In genomic region chr14:63896278-63896720, GRCh38 we compare ENCODE assay signal across 9 cellular contexts. TPM values are rescaled to one million over a fixed set of nuclear protein-coding genes. Genes with fewer than 3 reads are reported as not detected.
A peak's percentile ranks its signal among the peaks of the same experiment; 100 is the strongest.
DNase-seq lines count a peak whose midpoint lies in the region; ATAC-seq and TF ChIP-seq lines count a peak whose summit lies in the region.
"Had no signal": no experiment of that assay in that cellular context is flagged by ENCODE, and none has a peak within 500 bp of the region (broad histone marks: within the 10 kb centered on the region; RNA-seq: fewer than 3 reads in every experiment).

No MANE protein-coding gene starts in this region.

- intact Hi-C loops in stomach (cut with DNase I; ENCODE audit: low total_unique reads): no loop called here
- intact Hi-C loops in activated CD4-positive, alpha-beta T cell treated with anti-CD3 and anti-CD28 coated beads for 36 hours (cut with DNase I, micrococcal nuclease): no loop called here
- intact Hi-C loops in posterior cingulate gyrus (cut with DNase I): no loop called here

- POLR2A ChIA-PET in activated CD4-positive, alpha-beta T cell treated with anti-CD3 and anti-CD28 coated beads for 36 hours (lab: Charles Lee): no interaction called here

- H3K36me3 ChIP-seq in hepatocyte (replicated peaks; ENCODE audit: insufficient read depth, low read depth): no peaks in the 10 kb centered on the region
- no peaks in the 10 kb centered on the region for H3K36me3 ChIP-seq in stomach

- H3K4me1 Mint-ChIP-seq in activated CD4-positive, alpha-beta T cell treated with anti-CD3 and anti-CD28 coated beads for 36 hours: peaks cover 18% of the 10 kb centered on the region

- H3K4me3 Mint-ChIP-seq in activated CD4-positive, alpha-beta T cell treated with anti-CD3 and anti-CD28 coated beads for 36 hours: no peak overlapping the region
- H3K4me3 Mint-ChIP-seq: neural crest cell had no signal

- H3K4me3 ChIP-seq in hepatocyte: no peak overlapping the region
- H3K4me3 ChIP-seq in stomach: no peak overlapping the region

- 58% methylated on average over 4 of the region's 4 CpGs for WGBS in hepatocyte (ENCODE audit: low lambda C conversion rate, missing lambda C conversion rate)
- WGBS in stomach, 5 donors: 11 to 37% (median 15%) methylated on average over 4 of the region's 4 CpGs

- no peak for TF ChIP-seq EP300 in stomach (IDR thresholded peaks at IDR 0.05)

- H3K4me1 ChIP-seq in hepatocyte (ENCODE audit: insufficient read depth): peaks cover 16% of the 10 kb centered on the region
- peaks cover 36 to 68% (median 56%) of the 10 kb centered on the region in 4 donors for H3K4me1 ChIP-seq in stomach

- no peak overlapping the region for H3K27ac Mint-ChIP-seq in activated CD4-positive, alpha-beta T cell treated with anti-CD3 and anti-CD28 coated beads for 36 hours

- H3K9me3 ChIP-seq in hepatocyte (ENCODE audit: low read depth) (no peaks in the 10 kb centered on the region), stomach (no peaks in the 10 kb centered on the region)

- no peak for TF ChIP-seq POLR2A in stomach (IDR thresholded peaks at IDR 0.05)

- no peaks in the 10 kb centered on the region for H3K27me3 Mint-ChIP-seq in activated CD4-positive, alpha-beta T cell treated with anti-CD3 and anti-CD28 coated beads for 36 hours

- TF ChIP-seq CTCF in VCaP (conservative IDR thresholded peaks at IDR 0.05) (no peak), hepatocyte (IDR thresholded peaks at IDR 0.05; ENCODE audit: poor library complexity) (no peak), stomach (IDR thresholded peaks at IDR 0.05) (no peak)

- H4K20me1 ChIP-seq in hepatocyte (ENCODE audit: insufficient read depth, poor library complexity, severe bottlenecking): no peaks in the 10 kb centered on the region

- peaks cover 1% of the 10 kb centered on the region for H3K9me3 Mint-ChIP-seq in activated CD4-positive, alpha-beta T cell treated with anti-CD3 and anti-CD28 coated beads for 36 hours (ENCODE audit: low read depth)

- H3K27me3 ChIP-seq in hepatocyte: no peaks in the 10 kb centered on the region
- no peaks in the 10 kb centered on the region for H3K27me3 ChIP-seq in stomach

- no peaks in the 10 kb centered on the region for H3K9me2 ChIP-seq in hepatocyte (replicated peaks; ENCODE audit: insufficient read depth)

- no peak for ATAC-seq in activated CD4-positive, alpha-beta T cell treated with anti-CD3 and anti-CD28 coated beads for 36 hours
- no peak for ATAC-seq in HG02610 (IDR thresholded peaks at IDR 0.05; ENCODE audit: unreplicated experiment)
- ATAC-seq in GM18867 (IDR thresholded peaks at IDR 0.05; ENCODE audit: unreplicated experiment): no peak

- H3K27ac ChIP-seq in VCaP (peak overlapping the region; percentile 67), hepatocyte (peak overlapping the region; percentile 46), stomach (peak overlapping the region; percentile 75 to 85 (median 78))

- H3K79me2 ChIP-seq in hepatocyte: peaks cover 3% of the 10 kb centered on the region

- DNase-seq in HK-2 (ENCODE audit: unreplicated experiment): peak; percentile 26
- DNase-seq in hepatocyte (ENCODE audit: low spot score): peak; percentile 16
- peak; percentile 76 for DNase-seq in stomach
- DNase-seq in activated CD4-positive, alpha-beta T cell treated with anti-CD3 and anti-CD28 coated beads for 36 hours: no peak
- no peak for DNase-seq in posterior cingulate gyrus

- H3K36me3 Mint-ChIP-seq in activated CD4-positive, alpha-beta T cell treated with anti-CD3 and anti-CD28 coated beads for 36 hours (ENCODE audit: low read depth): peaks cover 5% of the 10 kb centered on the region

- peak overlapping the region; percentile 28 for H3K4me2 ChIP-seq in hepatocyte

- CTCF ChIA-PET in activated CD4-positive, alpha-beta T cell treated with anti-CD3 and anti-CD28 coated beads for 36 hours (lab: Charles Lee): no interaction called here

- H2AFZ ChIP-seq in hepatocyte: no peak overlapping the region

RNA-seq across cellular contexts. Expression of gene SYNE2, which starts 43.5 kb away (rescaled TPM):
- total RNA-seq in hepatocyte: 58.6 and 59.8 TPM in 2 replicates
- 21.0 and 24.5 TPM in 2 replicates for polyA plus RNA-seq in hepatocyte
- 100 to 1,000 TPM; 101 to 280 (median 167) TPM for total RNA-seq in stomach
- 10 to 100 TPM; 14.4 to 38.5 (median 16.2) TPM for polyA plus RNA-seq in stomach
- 10 to 100 TPM; 18.4 to 21.8 TPM for total RNA-seq in activated CD4-positive, alpha-beta T cell treated with anti-CD3 and anti-CD28 coated beads for 36 hours

Comparison
In these comparisons a context has a peak if more than half of its experiments do, and no peak if none do; other contexts are left out.
1. DNase-seq: peak in HK-2 (single experiment), hepatocyte (single experiment) and stomach (single experiment); none in activated CD4-positive, alpha-beta T cell treated with anti-CD3 and anti-CD28 coated beads for 36 hours (single experiment) and posterior cingulate gyrus (0 of 10).
2. Peak in every context shown above with its lines, with median percentiles within 50 percentile points of each other: H3K27ac ChIP-seq.